In the genomic region with DNA sequence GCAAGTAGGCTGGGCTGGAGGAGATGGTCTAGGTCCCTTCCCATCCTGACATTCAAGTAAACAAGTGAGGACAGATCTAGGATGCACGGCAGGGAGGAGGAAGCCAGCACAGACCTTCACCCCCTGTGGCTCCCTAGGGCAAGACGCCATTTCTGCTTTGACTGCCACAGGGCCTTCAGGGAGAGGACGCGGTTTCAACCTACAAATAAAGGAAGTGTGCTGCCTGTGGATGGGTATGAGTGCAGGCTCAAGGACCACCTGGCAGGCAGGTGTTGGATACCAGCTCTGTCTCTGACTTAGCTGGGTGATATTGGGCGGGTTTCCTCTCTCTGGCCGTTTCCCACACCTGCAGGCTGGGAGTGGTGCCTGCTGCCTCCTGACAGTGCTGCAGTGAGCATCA, we compare ENCODE assay signal across 8 cellular contexts. TPM values are rescaled to one million over a fixed set of nuclear protein-coding genes. Genes with fewer than 3 reads are reported as not detected.
A peak's percentile ranks its signal among the peaks of the same experiment; 100 is the strongest.
DNase-seq lines count a peak whose midpoint lies in the region; ATAC-seq and TF ChIP-seq lines count a peak whose summit lies in the region.

No MANE protein-coding gene starts in this region.

- ATAC-seq in T-cell (replicated peaks in 1 of 4) (no peak), GM18502 (IDR thresholded peaks at IDR 0.05; ENCODE audit: poor library complexity, unreplicated experiment) (no peak)
- peak; percentile 58 to 59 for ATAC-seq in stimulated activated naive B cell treated with anti-CD40 and anti-IgM and Interleukin-4, amounts not matched to agents 10 μg/mL and 1 μg/mL and 100 μg/mL, for 72 hours (replicated peaks)

- peak overlapping the region; percentile 79 to 90 for H3K27ac Mint-ChIP-seq in T-cell
- peak overlapping the region; percentile 56 for H3K27ac Mint-ChIP-seq in stimulated activated naive B cell treated with anti-CD40 and anti-IgM and Interleukin-4, amounts not matched to agents 10 μg/mL and 1 μg/mL and 100 μg/mL, for 72 hours

- no peaks in the 10 kb centered on the region for H3K9me3 Mint-ChIP-seq in T-cell
- H3K9me3 Mint-ChIP-seq in stimulated activated naive B cell treated with anti-CD40 and anti-IgM and Interleukin-4, amounts not matched to agents 10 μg/mL and 1 μg/mL and 100 μg/mL, for 72 hours, result no peaks in the 10 kb centered on the region

- no peaks in the 10 kb centered on the region for H3K27me3 ChIP-seq in esophagus squamous epithelium

- H3K4me1 ChIP-seq in esophagus squamous epithelium, result peaks cover 76 to 100% (median 93%) of the 10 kb centered on the region in 3 donors

- peak overlapping the region; percentile 88 to 96 (median 90) for H3K27ac ChIP-seq in esophagus squamous epithelium

- H3K27me3 Mint-ChIP-seq in T-cell, result no peaks in the 10 kb centered on the region
- H3K27me3 Mint-ChIP-seq in stimulated activated naive B cell treated with anti-CD40 and anti-IgM and Interleukin-4, amounts not matched to agents 10 μg/mL and 1 μg/mL and 100 μg/mL, for 72 hours, result no peaks in the 10 kb centered on the region

- H3K4me3 ChIP-seq in esophagus squamous epithelium, result no peak overlapping the region

- peaks cover 0 to 61% (median 6%) of the 10 kb centered on the region in 3 donors for H3K36me3 ChIP-seq in esophagus squamous epithelium

- CTCF ChIA-PET in T-cell (lab: Charles Lee), result no interaction called here

- DNase-seq in NCI-H1092 treated with DMSO at 0.1 percent for 48 hours (lab: John Stamatoyannopoulos, UW) (peak; percentile 27), NCI-H1092 (lab: John Stamatoyannopoulos, UW) (no peak), T-cell (no peak), esophagus squamous epithelium (lab: John Stamatoyannopoulos, UW) (no peak), NCI-H2171 (lab: John Stamatoyannopoulos, UW) (no peak), NCI-H748 treated with DMSO at 0.1 percent for 48 hours (lab: John Stamatoyannopoulos, UW) (no peak)
- DNase-seq in stimulated activated naive B cell treated with anti-CD40 and anti-IgM and Interleukin-4, amounts not matched to agents 10 μg/mL and 1 μg/mL and 100 μg/mL, for 72 hours, result no peak

- intact Hi-C loops in esophagus squamous epithelium (cut with DNase I), result no loop called here

- no peak for TF ChIP-seq POLR2A in esophagus squamous epithelium (IDR thresholded peaks at IDR 0.05)

- 13 to 50% methylated on average over 4 to 5 of the region's 6 CpGs for WGBS in esophagus squamous epithelium, 2 donors

- peak overlapping the region in 1 of 3 donors; percentile 78 for H3K4me3 Mint-ChIP-seq in T-cell
- peak overlapping the region; percentile 32 to 59 for H3K4me3 Mint-ChIP-seq in stimulated activated naive B cell treated with anti-CD40 and anti-IgM and Interleukin-4, amounts not matched to agents 10 μg/mL and 1 μg/mL and 100 μg/mL, for 72 hours

- H3K4me1 Mint-ChIP-seq in T-cell, result peaks cover 97 to 100% (median 98%) of the 10 kb centered on the region in 3 donors
- peaks cover 83 to 99% of the 10 kb centered on the region in 2 donors for H3K4me1 Mint-ChIP-seq in stimulated activated naive B cell treated with anti-CD40 and anti-IgM and Interleukin-4, amounts not matched to agents 10 μg/mL and 1 μg/mL and 100 μg/mL, for 72 hours

- no peaks in the 10 kb centered on the region for H3K9me3 ChIP-seq in esophagus squamous epithelium

- TF ChIP-seq CTCF in esophagus squamous epithelium (IDR thresholded peaks at IDR 0.05), result no peak

- POLR2A ChIA-PET in T-cell (lab: Charles Lee), result no interaction called here

- peaks cover 50% of the 10 kb centered on the region for H3K36me3 Mint-ChIP-seq in T-cell
- peaks cover 53 to 70% of the 10 kb centered on the region in 2 donors for H3K36me3 Mint-ChIP-seq in stimulated activated naive B cell treated with anti-CD40 and anti-IgM and Interleukin-4, amounts not matched to agents 10 μg/mL and 1 μg/mL and 100 μg/mL, for 72 hours

RNA-seq across cellular contexts. Expression of a gene that starts 16.2 kb away (rescaled TPM):
- total RNA-seq in T-cell, result 10 to 100 TPM; 72.0 to 91.7 (median 83.9) TPM
- total RNA-seq in esophagus squamous epithelium, result 100 to 1,000 TPM; 238 to 883 (median 448) TPM

Comparison
In these comparisons a context has a peak if more than half of its experiments do, and no peak if none do; other contexts are left out.
1. ATAC-seq: peak in stimulated activated naive B cell treated with anti-CD40 and anti-IgM and Interleukin-4, amounts not matched to agents 10 μg/mL and 1 μg/mL and 100 μg/mL, for 72 hours (2 of 2); none in T-cell (0 of 4) and GM18502 (single experiment).